ENCODE assay signal across 16 cellular contexts in the genomic region with DNA sequence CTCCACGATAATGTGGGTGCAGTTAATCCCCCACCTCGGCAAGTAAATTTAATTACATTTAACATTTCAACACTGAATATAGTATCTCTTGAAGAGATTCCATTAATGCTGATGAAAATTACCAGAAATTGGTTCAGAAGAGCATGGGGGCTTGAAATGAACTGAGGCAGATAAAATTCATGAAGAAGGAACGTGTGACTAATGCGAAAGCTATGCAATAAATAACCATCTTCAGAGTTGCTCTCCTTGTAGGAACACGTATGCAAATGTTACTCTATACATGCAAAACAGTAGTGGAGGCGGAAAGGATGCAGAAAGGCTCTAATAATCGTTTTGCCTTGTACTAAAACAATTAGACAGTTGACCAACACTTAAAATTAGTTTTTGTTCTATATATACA.
"Had no signal": no experiment of that assay in that cellular context is flagged by ENCODE, and none has a peak within 500 bp of the region (broad histone marks: within the 10 kb centered on the region; RNA-seq: fewer than 3 reads in every experiment).

No MANE protein-coding gene starts in this region.

- H3K4me1 Mint-ChIP-seq: stimulated activated naive CD8-positive, alpha-beta T cell treated with anti-CD3 and anti-CD28 coated beads, Interleukin-15, amount 100 ng/mL, for 72 hours had no signal

- H3K36me3 Mint-ChIP-seq: activated naive CD8-positive, alpha-beta T cell had no signal

- H3K4me3 Mint-ChIP-seq: activated naive CD8-positive, alpha-beta T cell; nephron; stimulated activated naive CD8-positive, alpha-beta T cell treated with anti-CD3 and anti-CD28 coated beads, Interleukin-15, amount 100 ng/mL, for 72 hours had no signal

- ATAC-seq: body of pancreas; sciatic nerve; stimulated activated naive CD8-positive, alpha-beta T cell treated with anti-CD3 and anti-CD28 coated beads, Interleukin-15, amount 100 ng/mL, for 72 hours had no signal

- DNase-seq: activated CD4-positive, alpha-beta T cell treated with anti-CD3 and anti-CD28 coated beads, Interleukin-2, amount 50 U/mL, for 48 hours; activated T-cell treated with anti-CD3 and anti-CD28 coated beads for 4 hours; body of pancreas; dermis blood vessel endothelial cell; foreskin melanocyte; glutamatergic neuron; hippocampal formation; midbrain; nucleus accumbens; stimulated activated CD4-positive, alpha-beta T cell treated with anti-CD3 and anti-CD28 coated beads, Interleukin-4, amount 100 ng/mL, for 1 hour; stimulated activated naive CD8-positive, alpha-beta T cell treated with anti-CD3 and anti-CD28 coated beads, Interleukin-15, amount 100 ng/mL, for 72 hours; T-helper 2 cell; transverse colon had no signal

- H3K27me3 Mint-ChIP-seq: activated naive CD8-positive, alpha-beta T cell; stimulated activated naive CD8-positive, alpha-beta T cell treated with anti-CD3 and anti-CD28 coated beads, Interleukin-15, amount 100 ng/mL, for 72 hours had no signal

- H3K9me3 Mint-ChIP-seq: nephron; stimulated activated naive CD8-positive, alpha-beta T cell treated with anti-CD3 and anti-CD28 coated beads, Interleukin-15, amount 100 ng/mL, for 72 hours had no signal
